8 cellular contexts compared by ENCODE assay signal in the genomic region with DNA sequence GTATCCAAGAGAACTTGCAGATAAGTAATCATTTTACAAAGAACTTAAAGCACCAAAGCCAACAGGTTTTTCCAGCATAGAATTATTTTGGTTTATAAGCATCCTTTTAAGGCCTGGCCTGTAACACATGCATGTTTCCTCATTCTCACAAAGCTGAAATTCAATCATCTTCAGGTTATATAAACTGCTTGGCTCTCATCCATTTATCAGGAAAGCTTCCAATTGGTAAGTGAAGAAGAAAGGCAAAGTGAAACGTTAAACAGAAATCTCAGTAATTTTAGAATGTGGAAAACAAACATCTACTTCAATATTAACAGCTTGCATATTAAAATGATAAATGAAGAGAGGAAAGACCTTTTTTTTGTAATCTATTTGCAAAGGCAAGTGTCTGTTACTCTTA. TPM values are rescaled to one million over a fixed set of nuclear protein-coding genes. Genes with fewer than 3 reads are reported as not detected.
DNase-seq lines count a peak whose midpoint lies in the region; ATAC-seq and TF ChIP-seq lines count a peak whose summit lies in the region.

No MANE protein-coding gene starts in this region.

- H3K4me3 Mint-ChIP-seq in memory B cell: peak overlapping the region; percentile 24

- DNase-seq in right atrium auricular region (ENCODE audit: low spot score) (no peak), Right ventricle myocardium superior (no peak), astrocyte of the cerebellum (ENCODE audit: low read depth) (peak; percentile 23), memory B cell (ENCODE audit: low spot score in 2 of 2) (no peak), AG08396 (ENCODE audit: low spot score) (no peak), middle frontal gyrus (ENCODE audit: extremely low spot score, low spot score) (no peak), GM20000 (ENCODE audit: low spot score) (no peak)

- H3K4me1 ChIP-seq in right atrium auricular region: peaks cover 0 to 25% of the 10 kb centered on the region in 2 donors

- peaks cover 14% of the 10 kb centered on the region for H3K36me3 ChIP-seq in right atrium auricular region

- intact Hi-C loops in Right ventricle myocardium superior (cut with DNase I): no loop called here

- no peaks in the 10 kb centered on the region for H3K9me3 Mint-ChIP-seq in memory B cell

- H3K36me3 Mint-ChIP-seq in memory B cell: peaks cover 6% of the 10 kb centered on the region

- H3K9me3 ChIP-seq in right atrium auricular region: no peaks in the 10 kb centered on the region

- no peak for ATAC-seq in Right ventricle myocardium superior (ENCODE audit: poor library complexity)
- ATAC-seq in memory B cell (ENCODE audit: low read depth): no peak
- ATAC-seq in GM21526 (IDR thresholded peaks at IDR 0.05; ENCODE audit: low FRiP score, unreplicated experiment): no peak

- H3K4me3 ChIP-seq in right atrium auricular region: peak overlapping the region; percentile 67 to 87
- H3K4me3 ChIP-seq in astrocyte of the cerebellum (ENCODE audit: low read depth, low read length): peak overlapping the region; percentile 88

- peak overlapping the region; percentile 97 to 99 for H3K27ac ChIP-seq in right atrium auricular region

- peaks cover 15% of the 10 kb centered on the region for H3K4me1 Mint-ChIP-seq in memory B cell

- H3K27ac Mint-ChIP-seq in memory B cell: peak overlapping the region; percentile 99

- no peaks in the 10 kb centered on the region for H3K27me3 Mint-ChIP-seq in memory B cell

- no peaks in the 10 kb centered on the region for H3K27me3 ChIP-seq in right atrium auricular region

- in situ Hi-C loops in astrocyte of the cerebellum (cut with HindIII; ENCODE audit: low sequenced_read_pairs): no loop called here

- no peak for TF ChIP-seq CTCF in right atrium auricular region (IDR thresholded peaks at IDR 0.05)
- TF ChIP-seq CTCF in astrocyte of the cerebellum (IDR thresholded peaks at IDR 0.05; ENCODE audit: low read depth, low read length, missing control alignments): no peak
- no peak for TF ChIP-seq CTCF in GM20000 (IDR thresholded peaks at IDR 0.05; ENCODE audit: extremely low read depth, missing control alignments)

RNA-seq across cellular contexts. Expression of gene SERP1, which starts 1.6 kb away (rescaled TPM):
- total RNA-seq in right atrium auricular region (100 to 1,000 TPM in 1 of 2 donors, 10 to 100 TPM in 1; 96.8 to 102 TPM), Right ventricle myocardium superior (22.0 TPM)

RNA-seq across cellular contexts. Expression of gene EIF2A, which starts 1.9 kb away (rescaled TPM):
- 100 to 1,000 TPM in 1 of 2 donors, 10 to 100 TPM in 1; 86.7 to 112 TPM for total RNA-seq in right atrium auricular region
- 67.6 TPM for total RNA-seq in Right ventricle myocardium superior

RNA-seq across cellular contexts. Expression of gene SELENOT, which starts 58.4 kb away (rescaled TPM):
- total RNA-seq in right atrium auricular region: 100 to 1,000 TPM in 1 of 2 donors, 10 to 100 TPM in 1; 73.6 to 137 TPM
- 59.8 TPM for total RNA-seq in Right ventricle myocardium superior
